ENCODE assay signal across 1 cellular context in genomic region chr12:82655751-82656150, GRCh38.
A peak's percentile ranks its signal among the peaks of the same experiment; 100 is the strongest.
TF ChIP-seq lines count a peak whose summit lies in the region.

No MANE protein-coding gene starts in this region.

TF ChIP-seq in HepG2, 621 proteins besides CTCF, POLR2A, EP300 and RAD21 (continued from another document and continues in another):
- TF ChIP-seq SOX13 (IDR thresholded peaks at IDR 0.05), result no peak
- peak in 1 of 2 experiments; percentile 59; a peak in 1 of 4 replicates for TF ChIP-seq SOX13 (CRISPR knock-in tag; conservative IDR thresholded peaks at IDR 0.05 in 1 of 2, IDR thresholded peaks at IDR 0.05 in 1 of 2)
- no peak for TF ChIP-seq TFDP1 (CRISPR knock-in tag; IDR thresholded peaks at IDR 0.05; ENCODE audit: borderline replicate concordance)
- no peak for TF ChIP-seq NFAT5 (CRISPR knock-in tag; IDR thresholded peaks at IDR 0.05)
- TF ChIP-seq, protein P1, sequence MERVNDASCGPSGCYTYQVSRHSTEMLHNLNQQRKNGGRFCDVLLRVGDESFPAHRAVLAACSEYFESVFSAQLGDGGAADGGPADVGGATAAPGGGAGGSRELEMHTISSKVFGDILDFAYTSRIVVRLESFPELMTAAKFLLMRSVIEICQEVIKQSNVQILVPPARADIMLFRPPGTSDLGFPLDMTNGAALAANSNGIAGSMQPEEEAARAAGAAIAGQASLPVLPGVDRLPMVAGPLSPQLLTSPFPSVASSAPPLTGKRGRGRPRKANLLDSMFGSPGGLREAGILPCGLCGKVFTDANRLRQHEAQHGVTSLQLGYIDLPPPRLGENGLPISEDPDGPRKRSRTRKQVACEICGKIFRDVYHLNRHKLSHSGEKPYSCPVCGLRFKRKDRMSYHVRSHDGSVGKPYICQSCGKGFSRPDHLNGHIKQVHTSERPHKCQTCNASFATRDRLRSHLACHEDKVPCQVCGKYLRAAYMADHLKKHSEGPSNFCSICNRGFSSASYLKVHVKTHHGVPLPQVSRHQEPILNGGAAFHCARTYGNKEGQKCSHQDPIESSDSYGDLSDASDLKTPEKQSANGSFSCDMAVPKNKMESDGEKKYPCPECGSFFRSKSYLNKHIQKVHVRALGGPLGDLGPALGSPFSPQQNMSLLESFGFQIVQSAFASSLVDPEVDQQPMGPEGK (CRISPR knock-in tag; IDR thresholded peaks at IDR 0.05), result no peak
- TF ChIP-seq BHLHE40 (IDR thresholded peaks at IDR 0.05; ENCODE audit: low read length), result no peak
- TF ChIP-seq, protein P2, sequence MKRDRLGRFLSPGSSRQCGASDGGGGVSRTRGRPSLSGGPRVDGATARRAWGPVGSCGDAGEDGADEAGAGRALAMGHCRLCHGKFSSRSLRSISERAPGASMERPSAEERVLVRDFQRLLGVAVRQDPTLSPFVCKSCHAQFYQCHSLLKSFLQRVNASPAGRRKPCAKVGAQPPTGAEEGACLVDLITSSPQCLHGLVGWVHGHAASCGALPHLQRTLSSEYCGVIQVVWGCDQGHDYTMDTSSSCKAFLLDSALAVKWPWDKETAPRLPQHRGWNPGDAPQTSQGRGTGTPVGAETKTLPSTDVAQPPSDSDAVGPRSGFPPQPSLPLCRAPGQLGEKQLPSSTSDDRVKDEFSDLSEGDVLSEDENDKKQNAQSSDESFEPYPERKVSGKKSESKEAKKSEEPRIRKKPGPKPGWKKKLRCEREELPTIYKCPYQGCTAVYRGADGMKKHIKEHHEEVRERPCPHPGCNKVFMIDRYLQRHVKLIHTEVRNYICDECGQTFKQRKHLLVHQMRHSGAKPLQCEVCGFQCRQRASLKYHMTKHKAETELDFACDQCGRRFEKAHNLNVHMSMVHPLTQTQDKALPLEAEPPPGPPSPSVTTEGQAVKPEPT (CRISPR knock-in tag; IDR thresholded peaks at IDR 0.05; ENCODE audit: low read depth), result no peak
- TF ChIP-seq, protein P3, sequence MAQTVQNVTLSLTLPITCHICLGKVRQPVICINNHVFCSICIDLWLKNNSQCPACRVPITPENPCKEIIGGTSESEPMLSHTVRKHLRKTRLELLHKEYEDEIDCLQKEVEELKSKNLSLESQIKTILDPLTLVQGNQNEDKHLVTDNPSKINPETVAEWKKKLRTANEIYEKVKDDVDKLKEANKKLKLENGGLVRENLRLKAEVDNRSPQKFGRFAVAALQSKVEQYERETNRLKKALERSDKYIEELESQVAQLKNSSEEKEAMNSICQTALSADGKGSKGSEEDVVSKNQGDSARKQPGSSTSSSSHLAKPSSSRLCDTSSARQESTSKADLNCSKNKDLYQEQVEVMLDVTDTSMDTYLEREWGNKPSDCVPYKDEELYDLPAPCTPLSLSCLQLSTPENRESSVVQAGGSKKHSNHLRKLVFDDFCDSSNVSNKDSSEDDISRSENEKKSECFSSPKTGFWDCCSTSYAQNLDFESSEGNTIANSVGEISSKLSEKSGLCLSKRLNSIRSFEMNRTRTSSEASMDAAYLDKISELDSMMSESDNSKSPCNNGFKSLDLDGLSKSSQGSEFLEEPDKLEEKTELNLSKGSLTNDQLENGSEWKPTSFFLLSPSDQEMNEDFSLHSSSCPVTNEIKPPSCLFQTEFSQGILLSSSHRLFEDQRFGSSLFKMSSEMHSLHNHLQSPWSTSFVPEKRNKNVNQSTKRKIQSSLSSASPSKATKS (CRISPR knock-in tag; IDR thresholded peaks at IDR 0.05), result no peak
- TF ChIP-seq RARA (CRISPR knock-in tag; IDR thresholded peaks at IDR 0.05), result peak; percentile 18; the same call in 1 of the 2 replicates
- TF ChIP-seq, protein P4, sequence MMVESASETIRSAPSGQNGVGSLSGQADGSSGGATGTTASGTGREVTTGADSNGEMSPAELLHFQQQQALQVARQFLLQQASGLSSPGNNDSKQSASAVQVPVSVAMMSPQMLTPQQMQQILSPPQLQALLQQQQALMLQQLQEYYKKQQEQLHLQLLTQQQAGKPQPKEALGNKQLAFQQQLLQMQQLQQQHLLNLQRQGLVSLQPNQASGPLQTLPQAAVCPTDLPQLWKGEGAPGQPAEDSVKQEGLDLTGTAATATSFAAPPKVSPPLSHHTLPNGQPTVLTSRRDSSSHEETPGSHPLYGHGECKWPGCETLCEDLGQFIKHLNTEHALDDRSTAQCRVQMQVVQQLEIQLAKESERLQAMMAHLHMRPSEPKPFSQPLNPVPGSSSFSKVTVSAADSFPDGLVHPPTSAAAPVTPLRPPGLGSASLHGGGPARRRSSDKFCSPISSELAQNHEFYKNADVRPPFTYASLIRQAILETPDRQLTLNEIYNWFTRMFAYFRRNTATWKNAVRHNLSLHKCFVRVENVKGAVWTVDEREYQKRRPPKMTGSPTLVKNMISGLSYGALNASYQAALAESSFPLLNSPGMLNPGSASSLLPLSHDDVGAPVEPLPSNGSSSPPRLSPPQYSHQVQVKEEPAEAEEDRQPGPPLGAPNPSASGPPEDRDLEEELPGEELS (CRISPR knock-in tag; IDR thresholded peaks at IDR 0.05), result no peak
- TF ChIP-seq ATRX (CRISPR knock-in tag; IDR thresholded peaks at IDR 0.05; ENCODE audit: borderline replicate concordance), result no peak
- TF ChIP-seq ZSCAN29 (CRISPR knock-in tag; conservative IDR thresholded peaks at IDR 0.05), result no peak
- no peak for TF ChIP-seq ZNF253 (CRISPR knock-in tag; IDR thresholded peaks at IDR 0.05; ENCODE audit: borderline replicate concordance)
- TF ChIP-seq RXRB (CRISPR knock-in tag; IDR thresholded peaks at IDR 0.05; ENCODE audit: borderline replicate concordance), result peak; percentile 48; the same call in 1 of the 2 replicates
- TF ChIP-seq ZNF784 (CRISPR knock-in tag; IDR thresholded peaks at IDR 0.05; ENCODE audit: borderline replicate concordance), result no peak
- TF ChIP-seq, protein P5, sequence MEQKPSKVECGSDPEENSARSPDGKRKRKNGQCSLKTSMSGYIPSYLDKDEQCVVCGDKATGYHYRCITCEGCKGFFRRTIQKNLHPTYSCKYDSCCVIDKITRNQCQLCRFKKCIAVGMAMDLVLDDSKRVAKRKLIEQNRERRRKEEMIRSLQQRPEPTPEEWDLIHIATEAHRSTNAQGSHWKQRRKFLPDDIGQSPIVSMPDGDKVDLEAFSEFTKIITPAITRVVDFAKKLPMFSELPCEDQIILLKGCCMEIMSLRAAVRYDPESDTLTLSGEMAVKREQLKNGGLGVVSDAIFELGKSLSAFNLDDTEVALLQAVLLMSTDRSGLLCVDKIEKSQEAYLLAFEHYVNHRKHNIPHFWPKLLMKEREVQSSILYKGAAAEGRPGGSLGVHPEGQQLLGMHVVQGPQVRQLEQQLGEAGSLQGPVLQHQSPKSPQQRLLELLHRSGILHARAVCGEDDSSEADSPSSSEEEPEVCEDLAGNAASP (CRISPR knock-in tag; IDR thresholded peaks at IDR 0.05; ENCODE audit: borderline replicate concordance), result peak; percentile 84; the same call in 1 of the 2 replicates
- TF ChIP-seq NR2F1 (CRISPR knock-in tag; IDR thresholded peaks at IDR 0.05), result no peak
- TF ChIP-seq SIX4 (CRISPR knock-in tag; IDR thresholded peaks at IDR 0.05), result no peak
- 0 out of 2 replicates have a peak, but pooled peaks have one; percentile 59 for TF ChIP-seq ZSCAN25 (CRISPR knock-in tag; IDR thresholded peaks at IDR 0.05)
- no peak for TF ChIP-seq SOX6 (IDR thresholded peaks at IDR 0.05)
- TF ChIP-seq SOX6 (CRISPR knock-in tag; IDR thresholded peaks at IDR 0.05), result peak; percentile 58
- no peak for TF ChIP-seq ZNF598 (CRISPR knock-in tag; IDR thresholded peaks at IDR 0.05; ENCODE audit: borderline replicate concordance)
- TF ChIP-seq IRF1 (CRISPR knock-in tag; IDR thresholded peaks at IDR 0.05; ENCODE audit: low read depth), result no peak
- no peak for TF ChIP-seq ZBTB25 (CRISPR knock-in tag; IDR thresholded peaks at IDR 0.05)
- TF ChIP-seq ZEB1 (IDR thresholded peaks at IDR 0.05; ENCODE audit: insufficient replicate concordance, low read depth), result no peak
- TF ChIP-seq SMARCC2 (IDR thresholded peaks at IDR 0.05), result no peak
- no peak for TF ChIP-seq NONO (IDR thresholded peaks at IDR 0.05)
- no peak for TF ChIP-seq NONO (CRISPR knock-in tag; conservative IDR thresholded peaks at IDR 0.05)
